8 cellular contexts compared by ENCODE assay signal in the genomic region with DNA sequence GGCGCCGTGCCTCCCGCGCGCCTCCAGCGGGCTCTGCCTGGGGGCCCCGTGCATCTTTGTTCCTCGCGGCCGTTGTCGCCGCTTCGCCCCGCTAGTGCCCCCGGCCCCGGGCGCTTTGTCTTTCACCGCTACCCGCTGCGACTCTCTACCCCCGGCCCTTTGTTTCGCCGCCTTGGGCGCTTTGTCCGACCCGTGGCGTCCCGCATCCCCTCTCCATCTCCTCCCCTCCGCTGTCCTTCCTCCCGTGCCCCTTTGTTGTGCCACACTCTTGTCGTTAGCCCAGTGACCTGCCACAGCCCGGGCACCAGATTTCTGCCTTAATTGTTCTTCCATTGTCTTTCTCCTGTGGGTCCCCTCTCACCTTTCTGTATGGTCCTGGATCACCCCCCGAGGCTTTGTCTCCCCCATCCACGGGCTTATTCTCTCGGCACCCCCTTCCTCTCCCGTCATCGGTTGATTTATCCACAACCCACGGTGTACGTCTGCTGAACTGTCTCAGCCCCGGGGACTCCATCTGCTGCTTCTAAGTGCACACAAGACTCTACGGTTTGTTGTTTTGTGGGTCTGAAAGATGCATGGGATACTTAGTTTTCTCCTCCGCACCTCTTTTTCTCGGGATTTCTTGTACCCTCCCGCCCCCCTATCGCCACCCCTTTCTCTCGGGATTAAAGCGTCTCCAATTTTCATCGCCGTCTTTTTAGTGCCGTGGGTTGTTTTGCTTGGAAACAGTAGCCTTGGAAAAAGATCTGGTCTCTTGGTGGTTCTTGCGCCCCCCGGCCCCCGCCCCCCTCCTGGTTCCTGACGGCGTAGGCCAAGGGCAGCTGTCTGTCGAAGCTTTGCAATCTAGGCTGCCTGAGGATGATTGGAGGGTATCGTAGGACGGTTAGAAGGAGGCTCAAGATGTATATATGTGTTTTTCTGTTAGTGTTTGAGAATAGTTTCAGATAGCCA. TPM values are rescaled to one million over a fixed set of nuclear protein-coding genes. Genes with fewer than 3 reads are reported as not detected.
DNase-seq lines count a peak whose midpoint lies in the region; TF ChIP-seq lines count a peak whose summit lies in the region.

No MANE protein-coding gene starts in this region.

- H3K27ac Mint-ChIP-seq in CD8-positive, alpha-beta memory T cell: peak overlapping the region; percentile 88 to 99 (median 96)

- no peaks in the 10 kb centered on the region for H3K9me3 ChIP-seq in CD8-positive, alpha-beta memory T cell (ENCODE audit: low read length)
- H3K9me3 ChIP-seq in Karpas-422 (ENCODE audit: low read length) (no peaks in the 10 kb centered on the region), suprapubic skin (no peaks in the 10 kb centered on the region)

- H3K27me3 ChIP-seq in CD8-positive, alpha-beta memory T cell (ENCODE audit: insufficient read depth, low read length, poor library complexity, severe bottlenecking): no peaks in the 10 kb centered on the region
- H3K27me3 ChIP-seq in Karpas-422 (ENCODE audit: low read length): no peaks in the 10 kb centered on the region
- no peaks in the 10 kb centered on the region for H3K27me3 ChIP-seq in suprapubic skin

- peak overlapping the region; percentile 16; the same call in 1 of the 2 replicates for H2AFZ ChIP-seq in Karpas-422 (ENCODE audit: low read length)

- peak overlapping the region; percentile 55 for H3K27ac ChIP-seq in CD8-positive, alpha-beta memory T cell (ENCODE audit: low read depth, low read length)
- H3K27ac ChIP-seq in Karpas-422 (ENCODE audit: low read length): no peak overlapping the region
- peak overlapping the region; percentile 96 for H3K27ac ChIP-seq in suprapubic skin

- peak overlapping the region; percentile 93 for H3K4me2 ChIP-seq in Karpas-422 (ENCODE audit: low read depth, low read length, poor library complexity, severe bottlenecking)

- no peak for TF ChIP-seq POLR2A in suprapubic skin (IDR thresholded peaks at IDR 0.05)

- peak overlapping the region; percentile 57 for H3K4me3 ChIP-seq in CD8-positive, alpha-beta memory T cell (ENCODE audit: low read length)
- peak overlapping the region; percentile 93 for H3K4me3 ChIP-seq in Karpas-422 (ENCODE audit: low read length)
- H3K4me3 ChIP-seq in suprapubic skin: peak overlapping the region; percentile 60

- H3K9me3 Mint-ChIP-seq in CD8-positive, alpha-beta memory T cell: peaks cover 0 to 4% (median 0%) of the 10 kb centered on the region in 5 donors

- H3K4me1 Mint-ChIP-seq in CD8-positive, alpha-beta memory T cell: peaks cover 40 to 50% (median 46%) of the 10 kb centered on the region in 3 donors

- TF ChIP-seq CTCF in suprapubic skin (IDR thresholded peaks at IDR 0.05): no peak

- peak in 4 of 5 donors; percentile 14 to 63 (median 28) for DNase-seq in CD8-positive, alpha-beta memory T cell
- DNase-seq in Karpas-422: peak; percentile 65
- peak; percentile 16 to 20 for DNase-seq in activated CD4-positive, alpha-beta T cell treated with anti-CD3 and anti-CD28 coated beads, Interleukin-2, amount 50 U/mL, for 24 hours (ENCODE audit: low read depth in 1 of 2, low spot score in 1 of 2)
- peak; percentile 22 for DNase-seq in effector CD4-positive, alpha-beta T cell
- DNase-seq in myocyte (ENCODE audit: low read depth): peak; percentile 68
- peak in 1 of 2 donors; percentile 73 for DNase-seq in suprapubic skin (ENCODE audit: low spot score in 2 of 2)
- DNase-seq in ureter (ENCODE audit: low spot score): no peak
- DNase-seq in NCI-H774 (lab: John Stamatoyannopoulos, UW): no peak

- peaks cover 38% of the 10 kb centered on the region for H4K20me1 ChIP-seq in Karpas-422 (ENCODE audit: insufficient read depth, low read depth, low read length)

- no peaks in the 10 kb centered on the region for H3K36me3 ChIP-seq in CD8-positive, alpha-beta memory T cell (ENCODE audit: insufficient read depth, low read length)
- no peaks in the 10 kb centered on the region for H3K36me3 ChIP-seq in Karpas-422 (ENCODE audit: insufficient read depth, low read length)
- no peaks in the 10 kb centered on the region for H3K36me3 ChIP-seq in suprapubic skin

- H3K4me3 Mint-ChIP-seq in CD8-positive, alpha-beta memory T cell: peak overlapping the region; percentile 87 to 99 (median 94)

- peak overlapping the region; percentile 87 for H3K9ac ChIP-seq in Karpas-422 (ENCODE audit: low read length)

- H3K36me3 Mint-ChIP-seq in CD8-positive, alpha-beta memory T cell: peaks cover 0 to 17% (median 0%) of the 10 kb centered on the region in 3 donors

- no peak for TF ChIP-seq EP300 in suprapubic skin (IDR thresholded peaks at IDR 0.05)

- POLR2A ChIA-PET in CD8-positive, alpha-beta memory T cell (lab: Charles Lee): interaction anchor here (0.9 kb wide), 1 partner anchor 10 kb away, joined by 3 read pairs; no protein-coding TSS in a partner anchor

- under 1% methylated on average over 40 of the region's 58 CpGs for WGBS in suprapubic skin

- H3K27me3 Mint-ChIP-seq in CD8-positive, alpha-beta memory T cell: peaks cover 0 to 4% of the 10 kb centered on the region in 2 donors

- no peaks in the 10 kb centered on the region for H3K9me2 ChIP-seq in Karpas-422 (replicated peaks; ENCODE audit: insufficient read depth, low read length)

- CTCF ChIA-PET in CD8-positive, alpha-beta memory T cell (lab: Charles Lee): interaction anchor here (0.7 to 1.0 kb wide), 3 partner anchors 238 to 255 kb away, joined by 3 to 4 read pairs (median 3); no protein-coding TSS in a partner anchor

- H3K79me2 ChIP-seq in Karpas-422 (ENCODE audit: low read length): peaks cover 40% of the 10 kb centered on the region

- peaks cover 17% of the 10 kb centered on the region for H3K4me1 ChIP-seq in CD8-positive, alpha-beta memory T cell (ENCODE audit: insufficient read depth, low read length)
- peaks cover 25% of the 10 kb centered on the region for H3K4me1 ChIP-seq in Karpas-422 (ENCODE audit: low read length)
- H3K4me1 ChIP-seq in suprapubic skin: peaks cover 39% of the 10 kb centered on the region

RNA-seq across cellular contexts. Expression of gene RBPJ, which starts 0.8 kb away (rescaled TPM):
- 100 to 1,000 TPM; 199 to 201 TPM for total RNA-seq in CD8-positive, alpha-beta memory T cell
- 94.0 TPM for polyA plus RNA-seq in CD8-positive, alpha-beta memory T cell
- total RNA-seq in Karpas-422 (2014; rRNA removed; shearing (Covaris generic); ENCODE audit: low replicate concordance): 23.8 and 36.8 TPM in 2 replicates
- total RNA-seq in myocyte: 95.2 and 97.3 TPM in 2 replicates
- 31.5 TPM for polyA plus RNA-seq in myocyte (2012)
- total RNA-seq in suprapubic skin: 100 to 1,000 TPM in 1 of 4 donors, 10 to 100 TPM in 3; 33.4 to 104 (median 46.1) TPM
- total RNA-seq in ureter: 73.3 TPM

Comparison
In these comparisons a context has a peak if more than half of its experiments do, and no peak if none do; other contexts are left out.
1. DNase-seq: peak in CD8-positive, alpha-beta memory T cell (4 of 5), Karpas-422 (single experiment), activated CD4-positive, alpha-beta T cell treated with anti-CD3 and anti-CD28 coated beads, Interleukin-2, amount 50 U/mL, for 24 hours (2 of 2), effector CD4-positive, alpha-beta T cell (single experiment) and myocyte (single experiment); none in ureter (single experiment) and NCI-H774 (single experiment).
2. Peak in every context shown above with its lines, with median percentiles within 50 percentile points of each other: H3K4me3 ChIP-seq.